ENCODE assay signal across 8 cellular contexts in the genomic region with DNA sequence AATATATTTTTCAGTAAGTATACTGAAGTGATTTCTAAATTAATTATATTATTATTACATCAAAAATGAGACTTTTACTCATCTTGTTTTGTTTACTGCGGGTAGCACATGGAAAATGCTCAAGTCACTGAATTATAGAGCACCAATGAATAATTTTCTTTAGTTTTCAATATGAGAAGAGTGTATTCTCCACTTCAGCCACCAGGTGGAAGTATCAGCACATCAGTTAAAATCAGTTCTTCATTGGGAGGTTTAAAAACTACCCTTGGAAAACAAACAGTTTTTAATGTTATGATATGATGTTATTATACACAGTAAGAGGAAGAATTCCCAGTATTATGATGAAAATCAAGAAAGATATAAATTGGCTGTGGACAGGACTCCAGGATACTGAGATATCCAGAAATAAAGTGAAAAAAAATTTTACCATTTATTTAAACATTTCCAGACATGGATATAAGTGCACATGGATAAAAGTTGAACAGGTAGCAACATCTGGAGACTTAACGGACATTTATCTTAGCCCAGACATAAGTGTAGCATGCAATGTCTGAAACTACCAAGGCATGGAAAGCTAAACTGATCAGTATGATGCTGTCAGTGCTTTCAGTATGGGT.
DNase-seq lines count a peak whose midpoint lies in the region; ATAC-seq and TF ChIP-seq lines count a peak whose summit lies in the region.

No MANE protein-coding gene starts in this region.

- BruUV-seq in Panc1 (replicated peaks; lab: Mats Ljungman, UMichigan): no TSS peak

- intact Hi-C loops in left cardiac atrium (cut with DNase I) (loop anchor here in 1 of 2 donors (2.0 kb wide), 1 partner anchor 1904 kb away; no protein-coding TSS in a partner anchor), Panc1 (cut with micrococcal nuclease; ENCODE audit: unreplicated experiment) (loop anchor here (5.0 to 10.0 kb wide), 3 partner anchors 126 to 1478 kb away; no protein-coding TSS in a partner anchor)

- CTCF ChIA-PET in Panc1 (lab: Charles Lee): no interaction called here

- peak; percentile 58 to 63 for DNase-seq in cardiac muscle cell (ENCODE audit: low read depth in 1 of 2, low spot score in 1 of 2)
- no peak for DNase-seq in left cardiac atrium
- peak; percentile 37 for DNase-seq in HT1080 (ENCODE audit: low read depth)
- peak; percentile 25 for DNase-seq in Panc1 (ENCODE audit: low read depth, low spot score)
- no peak for DNase-seq in epithelial cell of proximal tubule (ENCODE audit: low read depth)
- no peak for DNase-seq in osteoblast (ENCODE audit: insufficient read length, low spot score, missing footprints)

- ATAC-seq in left cardiac atrium (no peak), Panc1 (no peak), GM21723 (IDR thresholded peaks at IDR 0.05; ENCODE audit: unreplicated experiment) (no peak), HG02678 (IDR thresholded peaks at IDR 0.05; ENCODE audit: unreplicated experiment) (no peak)

- H3K27ac ChIP-seq in cardiac muscle cell: no peak overlapping the region
- H3K27ac ChIP-seq in Panc1 (ENCODE audit: low read length): no peak overlapping the region
- no peak overlapping the region for H3K27ac ChIP-seq in osteoblast (ENCODE audit: low read depth, low read length)

- peak; percentile 68 for TF ChIP-seq CTCF in cardiac muscle cell (IDR thresholded peaks at IDR 0.05; ENCODE audit: low read depth, low read length)
- TF ChIP-seq CTCF in Panc1 (IDR thresholded peaks at IDR 0.05): peak; percentile 70; the same call in 1 of the 2 replicates
- TF ChIP-seq CTCF in epithelial cell of proximal tubule (conservative IDR thresholded peaks at IDR 0.05; ENCODE audit: low read depth, low read length): peak; percentile 75
- TF ChIP-seq CTCF in osteoblast (IDR thresholded peaks at IDR 0.05; ENCODE audit: extremely low read depth, low read depth, low read length): peak; percentile 71

- H2AFZ ChIP-seq in osteoblast (ENCODE audit: low read length): no peak overlapping the region

- H4K20me1 ChIP-seq in osteoblast (ENCODE audit: insufficient read depth, low read length): no peaks in the 10 kb centered on the region

- POLR2A ChIA-PET in Panc1 (lab: Charles Lee): no interaction called here

- H3K4me3 ChIP-seq in cardiac muscle cell: no peak overlapping the region
- no peak overlapping the region for H3K4me3 ChIP-seq in Panc1 (ENCODE audit: low read depth in 2 of 2, low read length in 2 of 2)
- H3K4me3 ChIP-seq in epithelial cell of proximal tubule (ENCODE audit: low read depth, low read length): no peak overlapping the region
- no peak overlapping the region for H3K4me3 ChIP-seq in osteoblast (ENCODE audit: insufficient read depth, low read length)

- no peak overlapping the region for H3K4me2 ChIP-seq in osteoblast (ENCODE audit: insufficient read depth, low read length)

- no peaks in the 10 kb centered on the region for H3K36me3 ChIP-seq in cardiac muscle cell
- H3K36me3 ChIP-seq in Panc1 (ENCODE audit: control insufficient read depth, insufficient read depth, low read length): no peaks in the 10 kb centered on the region
- no peaks in the 10 kb centered on the region for H3K36me3 ChIP-seq in osteoblast (ENCODE audit: insufficient read depth, low read length)

- H3K9me3 ChIP-seq in cardiac muscle cell (ENCODE audit: low read depth) (no peaks in the 10 kb centered on the region), Panc1 (ENCODE audit: control insufficient read depth, insufficient read depth, low read depth, low read length) (no peaks in the 10 kb centered on the region), osteoblast (ENCODE audit: low read depth, low read length) (no peaks in the 10 kb centered on the region)

- no peaks in the 10 kb centered on the region for H3K27me3 ChIP-seq in cardiac muscle cell
- peaks cover 12% of the 10 kb centered on the region; the same call in 1 of the 2 replicates for H3K27me3 ChIP-seq in Panc1 (ENCODE audit: control insufficient read depth, insufficient read depth, low read length)
- no peaks in the 10 kb centered on the region for H3K27me3 ChIP-seq in osteoblast (ENCODE audit: insufficient read depth, low read length)

- H3K79me2 ChIP-seq in osteoblast (ENCODE audit: insufficient read depth, low read length): no peaks in the 10 kb centered on the region

- in situ Hi-C loops in Panc1 (cut with HindIII; ENCODE audit: low pct_unique_long_range_greater_than_20kb, low sequenced_read_pairs): no loop called here

- H3K4me1 ChIP-seq in cardiac muscle cell (ENCODE audit: low read depth): no peaks in the 10 kb centered on the region
- no peaks in the 10 kb centered on the region for H3K4me1 ChIP-seq in Panc1 (ENCODE audit: control insufficient read depth, insufficient read depth, low read length)
- no peaks in the 10 kb centered on the region for H3K4me1 ChIP-seq in osteoblast (ENCODE audit: insufficient read depth, low read length)

Comparison
In these comparisons a context has a peak if more than half of its experiments do, and no peak if none do; other contexts are left out.
1. DNase-seq: peak in cardiac muscle cell (2 of 2), HT1080 (single experiment) and Panc1 (single experiment); none in left cardiac atrium (single experiment), epithelial cell of proximal tubule (single experiment) and osteoblast (single experiment).
2. Peak in every context shown above with its lines, with median percentiles within 50 percentile points of each other: CTCF ChIP-seq.